Comparison of ENCODE assay signal across 12 cellular contexts in genomic region chr4:56261027-56261426, GRCh38.
A peak's percentile ranks its signal among the peaks of the same experiment; 100 is the strongest.
DNase-seq lines count a peak whose midpoint lies in the region; ATAC-seq and TF ChIP-seq lines count a peak whose summit lies in the region.
"Had no signal": no experiment of that assay in that cellular context is flagged by ENCODE, and none has a peak within 500 bp of the region (broad histone marks: within the 10 kb centered on the region; RNA-seq: fewer than 3 reads in every experiment).

No MANE protein-coding gene starts in this region.

- peak; percentile 48 for DNase-seq in stimulated activated CD4-positive, alpha-beta T cell treated with anti-CD3 and anti-CD28 coated beads, Interleukin-4, amount 100 ng/mL, for 1 hour
- DNase-seq in OCI-M1 (lab: John Stamatoyannopoulos, UW) (no peak), nephron progenitor cell (no peak), lower lobe of right lung (no peak), SW480 (ENCODE audit: low spot score) (no peak)
- DNase-seq: NCI-H1092 treated with DMSO at 0.1 percent for 48 hours, Peyer's patch had no signal

- no peaks in the 10 kb centered on the region for H3K4me1 ChIP-seq in lower lobe of right lung

- peaks cover 6% of the 10 kb centered on the region for H3K9me3 Mint-ChIP-seq in activated T-helper 17 cell treated with anti-CD3 and anti-CD28 coated beads, Interleukin-2, amount 50 U/mL, for 72 hours
- peaks cover 27% of the 10 kb centered on the region for H3K9me3 Mint-ChIP-seq in nephron progenitor cell

- TF ChIP-seq CTCF in nephron progenitor cell (IDR thresholded peaks at IDR 0.05): no peak
- TF ChIP-seq CTCF in lower lobe of right lung (IDR thresholded peaks at IDR 0.05): no peak

- ATAC-seq in GM18498 (IDR thresholded peaks at IDR 0.05; ENCODE audit: unreplicated experiment) (peak; percentile 74), HG03442 (IDR thresholded peaks at IDR 0.05; ENCODE audit: unreplicated experiment) (peak; percentile 86), lower lobe of right lung (no peak)
- ATAC-seq in activated T-helper 17 cell treated with anti-CD3 and anti-CD28 coated beads, Interleukin-2, amount 50 U/mL, for 72 hours (replicated peaks): peak; percentile 93

- H3K9me3 ChIP-seq in lower lobe of right lung: no peaks in the 10 kb centered on the region
- H3K9me3 ChIP-seq: neutrophil, Peyer's patch, thoracic aorta had no signal

- no peaks in the 10 kb centered on the region for H3K36me3 Mint-ChIP-seq in activated T-helper 17 cell treated with anti-CD3 and anti-CD28 coated beads, Interleukin-2, amount 50 U/mL, for 72 hours (ENCODE audit: low read depth)
- H3K36me3 Mint-ChIP-seq in nephron progenitor cell (ENCODE audit: low read depth): peaks cover 57% of the 10 kb centered on the region

- H3K4me3 ChIP-seq in lower lobe of right lung: no peak overlapping the region
- H3K4me3 ChIP-seq: Peyer's patch, thoracic aorta had no signal

- no peak overlapping the region for H3K4me3 Mint-ChIP-seq in activated T-helper 17 cell treated with anti-CD3 and anti-CD28 coated beads, Interleukin-2, amount 50 U/mL, for 72 hours
- no peak overlapping the region for H3K4me3 Mint-ChIP-seq in nephron progenitor cell

- H3K4me1 Mint-ChIP-seq in activated T-helper 17 cell treated with anti-CD3 and anti-CD28 coated beads, Interleukin-2, amount 50 U/mL, for 72 hours: no peaks in the 10 kb centered on the region
- H3K4me1 Mint-ChIP-seq in nephron progenitor cell: peaks cover 19% of the 10 kb centered on the region

- H3K27ac ChIP-seq in lower lobe of right lung: no peak overlapping the region
- H3K27ac ChIP-seq: neutrophil, thoracic aorta had no signal

- no peaks in the 10 kb centered on the region for H3K36me3 ChIP-seq in lower lobe of right lung
- H3K36me3 ChIP-seq: neutrophil, Peyer's patch, thoracic aorta had no signal

- intact Hi-C loops in lower lobe of right lung (cut with DNase I): no loop called here

- peaks cover 7% of the 10 kb centered on the region for H3K27me3 Mint-ChIP-seq in activated T-helper 17 cell treated with anti-CD3 and anti-CD28 coated beads, Interleukin-2, amount 50 U/mL, for 72 hours
- peaks cover 3% of the 10 kb centered on the region for H3K27me3 Mint-ChIP-seq in nephron progenitor cell (ENCODE audit: low read depth, poor library complexity)

- no peaks in the 10 kb centered on the region for H3K27me3 ChIP-seq in lower lobe of right lung (ENCODE audit: low read depth)
- H3K27me3 ChIP-seq: neutrophil, Peyer's patch had no signal

- H3K27ac Mint-ChIP-seq in activated T-helper 17 cell treated with anti-CD3 and anti-CD28 coated beads, Interleukin-2, amount 50 U/mL, for 72 hours: no peak overlapping the region
- H3K27ac Mint-ChIP-seq in nephron progenitor cell: no peak overlapping the region

Comparison
In these comparisons a context has a peak if more than half of its experiments do, and no peak if none do; other contexts are left out.
1. ATAC-seq: peak in GM18498 (single experiment), HG03442 (single experiment) and activated T-helper 17 cell treated with anti-CD3 and anti-CD28 coated beads, Interleukin-2, amount 50 U/mL, for 72 hours (single experiment); none in lower lobe of right lung (0 of 2).